Comparison of ENCODE assay signal across 10 cellular contexts in the genomic region with DNA sequence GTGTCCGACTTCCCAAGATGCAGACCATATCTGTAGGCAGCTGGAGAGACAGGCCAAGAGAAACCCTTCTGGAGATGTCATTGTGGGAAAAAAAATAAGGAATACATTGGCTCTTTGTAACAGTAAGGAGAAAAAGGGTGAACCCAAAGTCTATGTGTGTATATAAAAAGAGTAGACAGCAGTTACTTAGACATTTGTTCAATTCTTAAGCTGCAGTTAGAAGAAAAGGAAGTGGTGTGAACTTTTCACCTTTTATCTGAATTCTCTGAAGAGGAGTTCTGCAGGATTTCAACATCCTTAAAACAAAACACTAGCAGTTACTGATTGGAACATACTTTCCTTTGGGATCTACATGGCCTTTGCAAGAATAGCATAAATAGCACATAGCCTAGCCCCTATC. TPM values are rescaled to one million over a fixed set of nuclear protein-coding genes. Genes with fewer than 3 reads are reported as not detected.
DNase-seq lines count a peak whose midpoint lies in the region; ATAC-seq and TF ChIP-seq lines count a peak whose summit lies in the region.
"Had no signal": no experiment of that assay in that cellular context is flagged by ENCODE, and none has a peak within 500 bp of the region (broad histone marks: within the 10 kb centered on the region; RNA-seq: fewer than 3 reads in every experiment).

No MANE protein-coding gene starts in this region.

- H3K36me3 ChIP-seq in heart left ventricle (no peaks in the 10 kb centered on the region), suprapubic skin (no peaks in the 10 kb centered on the region), MG63 (no peaks in the 10 kb centered on the region)

- H3K4me3 Mint-ChIP-seq in activated CD4-positive, alpha-beta T cell treated with anti-CD3 and anti-CD28 coated beads, Interleukin-2, amount 10 ng/mL, durations not matched to agents 24 days and 14 days: peak overlapping the region; percentile 87
- peak overlapping the region; percentile 96 for H3K4me3 Mint-ChIP-seq in T-helper 2 cell treated with Interferon-gamma antibody and Interleukin-4, amounts not matched to agents 5 μg/mL and 100 μg/mL, for 36 hours

- ATAC-seq in heart left ventricle (peak in 3 of 4 donors; percentile 8 to 23 (median 20)), GM21360 (IDR thresholded peaks at IDR 0.05; ENCODE audit: unreplicated experiment) (no peak)
- ATAC-seq: A549 had no signal

- no peak for TF ChIP-seq EP300 in suprapubic skin (IDR thresholded peaks at IDR 0.05)

- peak overlapping the region in 1 of 12 donors; percentile 49 for H3K4me3 ChIP-seq in heart left ventricle
- no peak overlapping the region for H3K4me3 ChIP-seq in suprapubic skin
- H3K4me3 ChIP-seq in MG63: no peak overlapping the region
- H3K4me3 ChIP-seq: A549 had no signal

- intact Hi-C loops in activated CD4-positive, alpha-beta T cell treated with anti-CD3 and anti-CD28 coated beads, Interleukin-2, amount 10 ng/mL, durations not matched to agents 24 days and 14 days (cut with micrococcal nuclease): no loop called here
- intact Hi-C loops in heart left ventricle (cut with DNase I): no loop called here

- H3K36me3 Mint-ChIP-seq in activated CD4-positive, alpha-beta T cell treated with anti-CD3 and anti-CD28 coated beads, Interleukin-2, amount 10 ng/mL, durations not matched to agents 24 days and 14 days (ENCODE audit: low read depth): peaks cover 13% of the 10 kb centered on the region
- peaks cover 59% of the 10 kb centered on the region for H3K36me3 Mint-ChIP-seq in T-helper 2 cell treated with Interferon-gamma antibody and Interleukin-4, amounts not matched to agents 5 μg/mL and 100 μg/mL, for 36 hours (ENCODE audit: low read depth)

- no peaks in the 10 kb centered on the region for H3K9me3 ChIP-seq in heart left ventricle
- no peaks in the 10 kb centered on the region for H3K9me3 ChIP-seq in suprapubic skin
- no peaks in the 10 kb centered on the region for H3K9me3 ChIP-seq in MG63
- H3K9me3 ChIP-seq: A549 had no signal

- TF ChIP-seq POLR2A in heart left ventricle (IDR thresholded peaks at IDR 0.05): no peak
- no peak for TF ChIP-seq POLR2A in suprapubic skin (IDR thresholded peaks at IDR 0.05)

- H3K27ac ChIP-seq in heart left ventricle (peak overlapping the region in 11 of 12 donors; percentile 29 to 91 (median 68)), suprapubic skin (peak overlapping the region; percentile 78)
- H3K27ac ChIP-seq: A549 had no signal

- no peak for TF ChIP-seq CTCF in heart left ventricle (IDR thresholded peaks at IDR 0.05)
- TF ChIP-seq CTCF in suprapubic skin (IDR thresholded peaks at IDR 0.05): no peak

- peak overlapping the region; percentile 99 for H3K27ac Mint-ChIP-seq in activated CD4-positive, alpha-beta T cell treated with anti-CD3 and anti-CD28 coated beads, Interleukin-2, amount 10 ng/mL, durations not matched to agents 24 days and 14 days
- peak overlapping the region; percentile 99 for H3K27ac Mint-ChIP-seq in T-helper 2 cell treated with Interferon-gamma antibody and Interleukin-4, amounts not matched to agents 5 μg/mL and 100 μg/mL, for 36 hours

- H3K27me3 ChIP-seq in heart left ventricle: no peaks in the 10 kb centered on the region
- no peaks in the 10 kb centered on the region for H3K27me3 ChIP-seq in suprapubic skin
- no peaks in the 10 kb centered on the region for H3K27me3 ChIP-seq in MG63

- H3K4me1 ChIP-seq in heart left ventricle: peaks cover 0 to 95% (median 61%) of the 10 kb centered on the region in 12 donors
- H3K4me1 ChIP-seq in suprapubic skin: peaks cover 50% of the 10 kb centered on the region
- H3K4me1 ChIP-seq: A549 had no signal

- WGBS in heart left ventricle, 4 donors: 22 to 31% (median 27%) methylated on average over 1 of the region's 1 CpG
- 58% methylated on average over 1 of the region's 1 CpG for WGBS in suprapubic skin

- H3K27me3 Mint-ChIP-seq in activated CD4-positive, alpha-beta T cell treated with anti-CD3 and anti-CD28 coated beads, Interleukin-2, amount 10 ng/mL, durations not matched to agents 24 days and 14 days: no peaks in the 10 kb centered on the region
- H3K27me3 Mint-ChIP-seq in T-helper 2 cell treated with Interferon-gamma antibody and Interleukin-4, amounts not matched to agents 5 μg/mL and 100 μg/mL, for 36 hours (ENCODE audit: low read depth): no peaks in the 10 kb centered on the region

- H3K4me1 Mint-ChIP-seq in activated CD4-positive, alpha-beta T cell treated with anti-CD3 and anti-CD28 coated beads, Interleukin-2, amount 10 ng/mL, durations not matched to agents 24 days and 14 days: peaks cover 80% of the 10 kb centered on the region
- H3K4me1 Mint-ChIP-seq in T-helper 2 cell treated with Interferon-gamma antibody and Interleukin-4, amounts not matched to agents 5 μg/mL and 100 μg/mL, for 36 hours (ENCODE audit: low read depth): peaks cover 80% of the 10 kb centered on the region

- no peaks in the 10 kb centered on the region for H3K9me3 Mint-ChIP-seq in activated CD4-positive, alpha-beta T cell treated with anti-CD3 and anti-CD28 coated beads, Interleukin-2, amount 10 ng/mL, durations not matched to agents 24 days and 14 days
- peaks cover 6% of the 10 kb centered on the region for H3K9me3 Mint-ChIP-seq in T-helper 2 cell treated with Interferon-gamma antibody and Interleukin-4, amounts not matched to agents 5 μg/mL and 100 μg/mL, for 36 hours

- DNase-seq in activated CD4-positive, alpha-beta T cell treated with anti-CD3 and anti-CD28 coated beads, Interleukin-2, amount 10 ng/mL, durations not matched to agents 24 days and 14 days: no peak
- no peak for DNase-seq in activated CD4-positive, alpha-beta T cell treated with anti-CD3 and anti-CD28 coated beads, Interleukin-2, amount 50 U/mL, for 48 hours
- DNase-seq in T-helper 2 cell treated with Interferon-gamma antibody and Interleukin-4, amounts not matched to agents 5 μg/mL and 100 μg/mL, for 36 hours (ENCODE audit: low spot score): no peak
- DNase-seq in heart left ventricle (no peak), suprapubic skin (ENCODE audit: low spot score in 2 of 2) (no peak), MG63 (no peak), COR-L47 (lab: John Stamatoyannopoulos, UW) (no peak)
- DNase-seq: stimulated activated CD4-positive, alpha-beta T cell treated with anti-CD3 and anti-CD28 coated beads, Interleukin-2, amount 100 ng/mL, for 24 hours had no signal

RNA-seq across cellular contexts. Expression of a gene that starts 21.7 kb away (rescaled TPM):
- 10.9 and 11.1 TPM in 2 replicates for total RNA-seq in activated CD4-positive, alpha-beta T cell treated with anti-CD3 and anti-CD28 coated beads, Interleukin-2, amount 10 ng/mL, durations not matched to agents 24 days and 14 days
- total RNA-seq in heart left ventricle (10 to 100 TPM in 6 of 9 donors, 1 to 10 TPM in 3; 5.9 to 18.5 (median 14.9) TPM), suprapubic skin (10 to 100 TPM; 24.2 to 47.3 (median 28.7) TPM)
- polyA plus RNA-seq in heart left ventricle: 1 to 10 TPM; 5.2 to 7.1 TPM
- 1.4 and 2.7 TPM in 2 replicates for total RNA-seq in MG63 (2014; rRNA removed; shearing (Covaris generic); ENCODE audit: low replicate concordance)

RNA-seq across cellular contexts. Expression of a gene that starts 34.5 kb away (rescaled TPM):
- 78.9 and 79.5 TPM in 2 replicates for total RNA-seq in activated CD4-positive, alpha-beta T cell treated with anti-CD3 and anti-CD28 coated beads, Interleukin-2, amount 10 ng/mL, durations not matched to agents 24 days and 14 days
- total RNA-seq in heart left ventricle: 10 to 100 TPM; 61.0 to 93.4 (median 66.2) TPM
- polyA plus RNA-seq in heart left ventricle: 100 to 1,000 TPM in 1 of 2 donors, 10 to 100 TPM in 1; 50.3 to 137 TPM
- total RNA-seq in suprapubic skin: 10 to 100 TPM; 28.8 to 42.9 (median 37.6) TPM
- 76.6 and 87.1 TPM in 2 replicates for total RNA-seq in MG63 (2014; rRNA removed; shearing (Covaris generic); ENCODE audit: low replicate concordance)

RNA-seq across cellular contexts. Expression of a gene that starts 46.2 kb away (rescaled TPM):
- total RNA-seq in activated CD4-positive, alpha-beta T cell treated with anti-CD3 and anti-CD28 coated beads, Interleukin-2, amount 10 ng/mL, durations not matched to agents 24 days and 14 days: 67.2 and 75.2 TPM in 2 replicates
- total RNA-seq in heart left ventricle (10 to 100 TPM; 34.3 to 80.9 (median 56.0) TPM), suprapubic skin (10 to 100 TPM; 37.1 to 71.4 (median 52.2) TPM)
- 10 to 100 TPM; 10.1 to 27.3 TPM for polyA plus RNA-seq in heart left ventricle
- 31.0 and 40.6 TPM in 2 replicates for total RNA-seq in MG63 (2014; rRNA removed; shearing (Covaris generic); ENCODE audit: low replicate concordance)
